8 cellular contexts compared by ENCODE assay signal in the genomic region with DNA sequence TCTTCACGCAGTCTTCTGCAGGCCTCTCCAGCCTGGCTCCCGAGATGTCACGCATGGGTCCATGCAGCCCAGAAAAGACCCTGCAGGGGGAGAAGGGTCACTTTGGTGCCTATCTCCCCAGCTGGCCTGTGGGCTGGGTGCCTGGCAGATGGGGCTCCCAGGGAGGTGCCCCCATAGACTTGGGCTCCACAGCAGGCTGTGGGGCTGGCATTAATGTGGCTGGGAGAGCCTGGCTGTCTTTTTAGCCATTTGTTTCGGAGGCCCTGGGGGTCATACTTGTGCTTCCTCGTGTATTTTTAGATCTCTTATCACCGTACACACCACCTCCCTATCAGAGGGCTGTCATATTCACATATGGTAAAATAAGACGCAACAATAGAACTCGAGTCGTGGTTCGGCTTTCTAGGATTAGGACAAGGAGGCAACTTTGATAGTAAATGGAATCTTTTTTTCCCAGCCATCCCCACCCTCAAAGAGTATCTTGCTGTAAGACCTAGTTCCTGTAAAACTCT.
DNase-seq lines count a peak whose midpoint lies in the region; ATAC-seq and TF ChIP-seq lines count a peak whose summit lies in the region.

No MANE protein-coding gene starts in this region.

- H4K20me1 ChIP-seq in mammary epithelial cell (ENCODE audit: insufficient read depth, low read length): peaks cover 17% of the 10 kb centered on the region

- no peak for TF ChIP-seq POLR2A in vagina (IDR thresholded peaks at IDR 0.05)

- H3K9me3 ChIP-seq in cardiac muscle cell (ENCODE audit: low read depth) (no peaks in the 10 kb centered on the region), mammary epithelial cell (replicated peaks; ENCODE audit: insufficient read depth, low read length) (no peaks in the 10 kb centered on the region), vagina (no peaks in the 10 kb centered on the region)

- peak overlapping the region; percentile 72 for H3K4me2 ChIP-seq in mammary epithelial cell (ENCODE audit: insufficient read depth, low read depth, low read length)

- H3K27ac ChIP-seq in cardiac muscle cell (peak overlapping the region; percentile 92), mammary epithelial cell (ENCODE audit: insufficient read depth, low read depth, low read length) (peak overlapping the region; percentile 65), vagina (peak overlapping the region; percentile 83)

- H3K27me3 ChIP-seq in cardiac muscle cell (no peaks in the 10 kb centered on the region), mammary epithelial cell (ENCODE audit: insufficient read depth, low read length) (no peaks in the 10 kb centered on the region), vagina (no peaks in the 10 kb centered on the region)

- WGBS in mammary epithelial cell (ENCODE audit: low coverage, missing lambda C conversion rate): 83% methylated on average over 10 of the region's 10 CpGs

- in situ Hi-C loops in mammary epithelial cell (cut with MboI; ENCODE audit: low sequenced_read_pairs in 2 of 2): no loop called here

- dilution Hi-C loops in mammary epithelial cell (cut with HindIII; ENCODE audit: low sequenced_read_pairs): no loop called here

- intact Hi-C loops in left ventricle myocardium superior (cut with micrococcal nuclease) (no loop called here), mammary epithelial cell (cut with micrococcal nuclease) (no loop called here), vagina (cut with DNase I) (no loop called here)

- no peak for TF ChIP-seq CTCF in cardiac muscle cell (IDR thresholded peaks at IDR 0.05; ENCODE audit: low read depth, low read length)
- no peak for TF ChIP-seq CTCF in mammary epithelial cell (conservative IDR thresholded peaks at IDR 0.05 in 1 of 2, IDR thresholded peaks at IDR 0.05 in 1 of 2; ENCODE audit: extremely low read depth in 1 of 2, insufficient read depth in 1 of 2, low read depth in 1 of 2, low read length in 2 of 2)
- TF ChIP-seq CTCF in mesothelial cell of epicardium (IDR thresholded peaks at IDR 0.05; ENCODE audit: unreplicated experiment): no peak
- TF ChIP-seq CTCF in vagina (IDR thresholded peaks at IDR 0.05): no peak

- H3K9me3 Mint-ChIP-seq in mesothelial cell of epicardium: no peaks in the 10 kb centered on the region

- H3K4me1 ChIP-seq in cardiac muscle cell (ENCODE audit: low read depth): peaks cover 62% of the 10 kb centered on the region
- H3K4me1 ChIP-seq in mammary epithelial cell (ENCODE audit: insufficient read depth, low read length): peaks cover 63% of the 10 kb centered on the region
- H3K4me1 ChIP-seq in vagina: peaks cover 98% of the 10 kb centered on the region

- H3K79me2 ChIP-seq in mammary epithelial cell (ENCODE audit: insufficient read depth, low read length): peaks cover 99% of the 10 kb centered on the region

- H3K27me3 Mint-ChIP-seq in mesothelial cell of epicardium (ENCODE audit: low read depth): no peaks in the 10 kb centered on the region

- CTCF ChIA-PET in mammary epithelial cell (lab: Charles Lee; ENCODE audit: low non-redundant PET): no interaction called here

- peak overlapping the region; percentile 81 for H3K27ac Mint-ChIP-seq in mesothelial cell of epicardium

- no peak overlapping the region for H3K4me3 Mint-ChIP-seq in mesothelial cell of epicardium

- H2AFZ ChIP-seq in mammary epithelial cell (ENCODE audit: low read depth, low read length): no peak overlapping the region

- H3K36me3 Mint-ChIP-seq in mesothelial cell of epicardium: no peaks in the 10 kb centered on the region

- H3K4me1 Mint-ChIP-seq in mesothelial cell of epicardium: peaks cover 72% of the 10 kb centered on the region

- H3K9ac ChIP-seq in mammary epithelial cell (ENCODE audit: insufficient read depth, low read length): peak overlapping the region; percentile 56

- no peak for ATAC-seq in left ventricle myocardium superior

- H3K4me3 ChIP-seq in cardiac muscle cell (peak overlapping the region; percentile 4), mammary epithelial cell (replicated peaks in 1 of 3; ENCODE audit: insufficient read depth in 1 of 3, low read depth in 2 of 3, low read length in 3 of 3) (no peak overlapping the region), vagina (peak overlapping the region in 1 of 2 donors; percentile 5)

- DNase-seq in cardiac muscle cell (ENCODE audit: low read depth in 1 of 2, low spot score in 1 of 2) (no peak), left ventricle myocardium superior (no peak), mammary epithelial cell (no peak), mesothelial cell of epicardium (ENCODE audit: low spot score in 2 of 2, unreplicated experiment in 2 of 2) (no peak), vagina (ENCODE audit: extremely low spot score in 2 of 2) (peak in 1 of 2 donors; percentile 87), D341Med (ENCODE audit: low spot score) (no peak), NCI-H526 (lab: John Stamatoyannopoulos, UW) (no peak), NCI-H1105 treated with DMSO at 0.1 percent for 48 hours (lab: John Stamatoyannopoulos, UW) (no peak)

- BruUV-seq in mammary epithelial cell (replicated peaks; lab: Mats Ljungman, UMichigan): no TSS peak

- H3K36me3 ChIP-seq in cardiac muscle cell (no peaks in the 10 kb centered on the region), mammary epithelial cell (ENCODE audit: insufficient read depth, low read length) (peaks cover 5% of the 10 kb centered on the region), vagina (no peaks in the 10 kb centered on the region)
